ENCODE assay signal across 14 cellular contexts in the genomic region with DNA sequence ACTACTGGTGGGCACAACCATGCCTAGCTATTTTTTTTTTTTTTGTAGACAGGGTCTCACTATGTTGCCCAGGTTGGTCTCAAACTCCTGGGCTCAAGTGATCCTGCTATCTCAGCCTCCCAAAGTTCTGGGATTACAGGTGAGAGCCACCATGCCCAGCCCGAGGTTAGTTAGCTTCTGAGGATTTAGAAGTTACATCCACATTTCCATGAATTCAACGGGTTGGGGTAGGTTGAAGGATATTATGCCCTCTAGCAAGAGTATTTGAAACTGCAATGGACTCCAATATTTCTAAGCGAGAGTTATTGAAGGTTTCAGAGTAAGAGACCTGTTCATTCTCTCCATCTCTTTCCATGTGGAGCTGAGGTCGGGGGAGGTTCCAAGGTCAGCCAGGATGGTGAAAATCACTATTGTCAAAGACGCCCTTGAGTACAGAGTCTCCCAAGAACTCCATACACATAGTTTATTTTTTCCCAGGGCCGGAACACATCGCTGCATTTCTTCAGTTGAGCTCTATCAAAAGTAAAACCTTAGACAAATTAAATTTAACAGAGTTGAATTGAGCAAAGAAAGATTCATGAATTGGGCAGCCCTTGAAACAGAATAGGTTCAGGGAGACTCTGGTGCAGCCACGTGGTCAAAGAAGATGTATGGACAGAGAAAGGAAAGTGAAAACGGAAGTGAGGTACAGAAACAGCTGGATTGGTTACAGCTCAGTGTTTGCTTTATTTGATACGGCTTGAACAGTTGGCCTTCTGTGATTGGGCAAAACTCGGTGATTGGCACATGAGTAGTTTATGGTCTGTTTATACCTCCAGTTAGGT. TPM values are rescaled to one million over a fixed set of nuclear protein-coding genes. Genes with fewer than 3 reads are reported as not detected.
DNase-seq lines count a peak whose midpoint lies in the region; ATAC-seq and TF ChIP-seq lines count a peak whose summit lies in the region.
"Had no signal": no experiment of that assay in that cellular context is flagged by ENCODE, and none has a peak within 500 bp of the region (broad histone marks: within the 10 kb centered on the region; RNA-seq: fewer than 3 reads in every experiment).

No MANE protein-coding gene starts in this region.

- peak; percentile 65 for ATAC-seq in activated CD8-positive, alpha-beta memory T cell treated with anti-CD3 and anti-CD28 coated beads, Interleukin-2, amount 10 ng/mL, durations not matched to agents 7 days and 5 days
- no peak for ATAC-seq in HG03095 (IDR thresholded peaks at IDR 0.05; ENCODE audit: unreplicated experiment)

- no peaks in the 10 kb centered on the region for H3K9me3 ChIP-seq in stomach

- in situ Hi-C loops in GM13977 (cut with MboI; ENCODE audit: low pct_unique_long_range_greater_than_20kb, low sequenced_read_pairs, unreplicated experiment) = no loop called here

- H3K9me3 Mint-ChIP-seq in activated CD8-positive, alpha-beta memory T cell treated with anti-CD3 and anti-CD28 coated beads, Interleukin-2, amount 10 ng/mL, durations not matched to agents 7 days and 5 days (ENCODE audit: low read depth) = peaks cover 26% of the 10 kb centered on the region
- H3K9me3 Mint-ChIP-seq in chondrocyte (ENCODE audit: low read depth) (peaks cover 2% of the 10 kb centered on the region), endothelial cell (ENCODE audit: unreplicated experiment) (no peaks in the 10 kb centered on the region)

- H3K27me3 ChIP-seq in stomach = no peaks in the 10 kb centered on the region
- H3K27me3 ChIP-seq: BLaER1 treated with 17β-estradiol and CSF1 and Interleukin-3, amounts not matched to agents 10 nM and 100 nM had no signal

- peaks cover 0 to 23% (median 11%) of the 10 kb centered on the region in 4 donors for H3K4me1 ChIP-seq in stomach
- H3K4me1 ChIP-seq: HAP-1 had no signal

- H3K36me3 Mint-ChIP-seq in activated CD8-positive, alpha-beta memory T cell treated with anti-CD3 and anti-CD28 coated beads, Interleukin-2, amount 10 ng/mL, durations not matched to agents 7 days and 5 days = peaks cover 11% of the 10 kb centered on the region
- H3K36me3 Mint-ChIP-seq in chondrocyte (ENCODE audit: low read depth) (no peaks in the 10 kb centered on the region), endothelial cell (ENCODE audit: low read depth, unreplicated experiment) (peaks cover 2% of the 10 kb centered on the region)

- peaks cover 7% of the 10 kb centered on the region for H3K27me3 Mint-ChIP-seq in activated CD8-positive, alpha-beta memory T cell treated with anti-CD3 and anti-CD28 coated beads, Interleukin-2, amount 10 ng/mL, durations not matched to agents 7 days and 5 days
- H3K27me3 Mint-ChIP-seq in chondrocyte (ENCODE audit: low read depth) (no peaks in the 10 kb centered on the region), endothelial cell (ENCODE audit: unreplicated experiment) (no peaks in the 10 kb centered on the region)

- TF ChIP-seq EP300 in stomach (IDR thresholded peaks at IDR 0.05) = no peak

- TF ChIP-seq CTCF in chondrocyte (IDR thresholded peaks at IDR 0.05) (peak; percentile 36), stomach (IDR thresholded peaks at IDR 0.05) (no peak), GM13977 (IDR thresholded peaks at IDR 0.05; ENCODE audit: extremely low read depth, insufficient read depth, missing control alignments) (no peak), endothelial cell (IDR thresholded peaks at IDR 0.05; ENCODE audit: unreplicated experiment) (no peak)

- no peak for TF ChIP-seq POLR2A in stomach (IDR thresholded peaks at IDR 0.05)

- no peak overlapping the region for H3K4me3 Mint-ChIP-seq in activated CD8-positive, alpha-beta memory T cell treated with anti-CD3 and anti-CD28 coated beads, Interleukin-2, amount 10 ng/mL, durations not matched to agents 7 days and 5 days
- no peak overlapping the region for H3K4me3 Mint-ChIP-seq in chondrocyte (ENCODE audit: unreplicated experiment)
- no peak overlapping the region for H3K4me3 Mint-ChIP-seq in endothelial cell (ENCODE audit: unreplicated experiment)

- peaks cover 8% of the 10 kb centered on the region for H3K4me1 Mint-ChIP-seq in activated CD8-positive, alpha-beta memory T cell treated with anti-CD3 and anti-CD28 coated beads, Interleukin-2, amount 10 ng/mL, durations not matched to agents 7 days and 5 days
- H3K4me1 Mint-ChIP-seq in chondrocyte (ENCODE audit: low read depth) = peaks cover 5% of the 10 kb centered on the region
- no peaks in the 10 kb centered on the region for H3K4me1 Mint-ChIP-seq in endothelial cell (ENCODE audit: unreplicated experiment)

- peak overlapping the region; percentile 24 for H3K27ac Mint-ChIP-seq in activated CD8-positive, alpha-beta memory T cell treated with anti-CD3 and anti-CD28 coated beads, Interleukin-2, amount 10 ng/mL, durations not matched to agents 7 days and 5 days
- H3K27ac Mint-ChIP-seq in chondrocyte (ENCODE audit: unreplicated experiment) (no peak overlapping the region), endothelial cell (ENCODE audit: unreplicated experiment) (no peak overlapping the region)

- H3K27ac ChIP-seq in stomach = no peak overlapping the region

- H3K36me3 ChIP-seq in stomach = no peaks in the 10 kb centered on the region
- H3K36me3 ChIP-seq: HAP-1 had no signal

- intact Hi-C loops in stomach (cut with DNase I; ENCODE audit: low total_unique reads) = no loop called here

- no peak overlapping the region for H3K4me3 ChIP-seq in stomach
- H3K4me3 ChIP-seq: BLaER1 treated with 17β-estradiol and CSF1 and Interleukin-3, amounts not matched to agents 10 nM and 100 nM; HAP-1 had no signal

- CTCF ChIA-PET in activated CD8-positive, alpha-beta memory T cell treated with anti-CD3 and anti-CD28 coated beads, Interleukin-2, amount 10 ng/mL, durations not matched to agents 7 days and 5 days (lab: Charles Lee) = interaction anchor here (0.5 to 2.0 kb wide), 8 partner anchors 9 to 406 kb away, joined by 3 to 12 read pairs (median 3); no protein-coding TSS in a partner anchor

- peak; percentile 46 for DNase-seq in activated CD8-positive, alpha-beta memory T cell treated with anti-CD3 and anti-CD28 coated beads, Interleukin-2, amount 10 ng/mL, durations not matched to agents 7 days and 5 days
- DNase-seq in activated CD8-positive, alpha-beta memory T cell treated with anti-CD3 and anti-CD28 coated beads, Interleukin-2, amount 50 U/mL, for 48 hours = no peak
- DNase-seq in NCI-H510A treated with DMSO at 0.1 percent for 48 hours (lab: John Stamatoyannopoulos, UW) (peak; percentile 78), chondrocyte (ENCODE audit: low spot score) (no peak), stomach (peak; percentile 41), GM13977 (ENCODE audit: low spot score) (no peak), endothelial cell (ENCODE audit: low spot score) (no peak)
- DNase-seq: activated CD4-positive, alpha-beta T cell treated with anti-CD3 and anti-CD28 coated beads for 48 hours; amygdala; NCI-H774; stimulated activated naive CD4-positive, alpha-beta T cell treated with Interleukin-2 at 50 U/mL for 16 hours had no signal

- 59 to 67% (median 64%) methylated on average over 11 of the region's 11 CpGs for WGBS in stomach, 5 donors

RNA-seq across cellular contexts. Expression of a gene that starts 19.0 kb away (rescaled TPM):
- 10 to 100 TPM in 1 of 2 experiments, 1 to 10 TPM in 1; 7.1 to 16.7 TPM for total RNA-seq in activated CD8-positive, alpha-beta memory T cell treated with anti-CD3 and anti-CD28 coated beads, Interleukin-2, amount 10 ng/mL, durations not matched to agents 7 days and 5 days
- total RNA-seq in chondrocyte (64.1 to 65.3 TPM (median 65.0 TPM) in 3 replicates), stomach (10 to 100 TPM; 10.3 to 48.7 (median 36.8) TPM), endothelial cell (ENCODE audit: unreplicated experiment) (65.1 TPM)
- 10 to 100 TPM in 1 of 3 donors, 1 to 10 TPM in 2; 7.6 to 14.1 (median 9.9) TPM for polyA plus RNA-seq in stomach

RNA-seq across cellular contexts. Expression of a gene that starts 27.3 kb away (rescaled TPM):
- total RNA-seq in activated CD8-positive, alpha-beta memory T cell treated with anti-CD3 and anti-CD28 coated beads, Interleukin-2, amount 10 ng/mL, durations not matched to agents 7 days and 5 days = 10 to 100 TPM; 12.5 to 14.1 TPM
- total RNA-seq in chondrocyte (19.2 to 20.7 TPM (median 20.6 TPM) in 3 replicates), stomach (10 to 100 TPM in 4 of 5 donors, 1 to 10 TPM in 1; 5.8 to 59.4 (median 31.5) TPM), endothelial cell (ENCODE audit: unreplicated experiment) (15.3 TPM)
- 10 to 100 TPM; 11.1 to 13.3 (median 11.3) TPM for polyA plus RNA-seq in stomach

Comparison
In these comparisons a context has a peak if more than half of its experiments do, and no peak if none do; other contexts are left out.
1. DNase-seq: peak in activated CD8-positive, alpha-beta memory T cell treated with anti-CD3 and anti-CD28 coated beads, Interleukin-2, amount 10 ng/mL, durations not matched to agents 7 days and 5 days (single experiment), NCI-H510A treated with DMSO at 0.1 percent for 48 hours (single experiment) and stomach (single experiment); none in activated CD8-positive, alpha-beta memory T cell treated with anti-CD3 and anti-CD28 coated beads, Interleukin-2, amount 50 U/mL, for 48 hours (single experiment), chondrocyte (single experiment), GM13977 (single experiment) and endothelial cell (single experiment).